Comparison of ENCODE assay signal across 10 cellular contexts in genomic region chr10:103231047-103231551, GRCh38. TPM values are rescaled to one million over a fixed set of nuclear protein-coding genes. Genes with fewer than 3 reads are reported as not detected.
A peak's percentile ranks its signal among the peaks of the same experiment; 100 is the strongest.
DNase-seq lines count a peak whose midpoint lies in the region; ATAC-seq and TF ChIP-seq lines count a peak whose summit lies in the region.
"Had no signal": no experiment of that assay in that cellular context is flagged by ENCODE, and none has a peak within 500 bp of the region (broad histone marks: within the 10 kb centered on the region; RNA-seq: fewer than 3 reads in every experiment).

No MANE protein-coding gene starts in this region.

- no peaks in the 10 kb centered on the region for H3K27me3 ChIP-seq in rectal smooth muscle tissue (ENCODE audit: control insufficient read depth, insufficient read depth, low read length)
- H3K27me3 ChIP-seq: uterus had no signal

- ATAC-seq in left cardiac atrium (peak; percentile 53 to 74), GM18873 (IDR thresholded peaks at IDR 0.05; ENCODE audit: low FRiP score, unreplicated experiment) (no peak), HG02759 (IDR thresholded peaks at IDR 0.05; ENCODE audit: unreplicated experiment) (no peak)

- TF ChIP-seq CTCF in WI38 (IDR thresholded peaks at IDR 0.05; ENCODE audit: low read depth, low read length) = no peak

- H3K4me3 ChIP-seq in WI38 (ENCODE audit: low read depth, low read length) (peak overlapping the region; percentile 16; the same call in 1 of the 2 replicates), rectal smooth muscle tissue (ENCODE audit: low read length) (peak overlapping the region; percentile 25)
- H3K4me3 ChIP-seq: uterus had no signal

- intact Hi-C loops in left cardiac atrium (cut with DNase I) = no loop called here

- H3K27ac ChIP-seq in rectal smooth muscle tissue (ENCODE audit: low read depth, low read length) = no peak overlapping the region

- H3K36me3 ChIP-seq in rectal smooth muscle tissue (ENCODE audit: control insufficient read depth, insufficient read depth, low read length) = no peaks in the 10 kb centered on the region
- H3K36me3 ChIP-seq: uterus had no signal

- peaks cover 4% of the 10 kb centered on the region for H3K4me1 ChIP-seq in rectal smooth muscle tissue (ENCODE audit: control insufficient read depth, insufficient read depth, low read length)
- H3K4me1 ChIP-seq: uterus had no signal

- DNase-seq in GM03348 (ENCODE audit: low spot score) = peak; percentile 81
- DNase-seq in left cardiac atrium = peak; percentile 29
- no peak for DNase-seq in pons (ENCODE audit: low spot score)
- no peak for DNase-seq in NCI-H446 (lab: John Stamatoyannopoulos, UW)
- DNase-seq: uterus had no signal

- no peak overlapping the region for H3K9ac ChIP-seq in rectal smooth muscle tissue (ENCODE audit: low read length)

RNA-seq across cellular contexts. Expression of gene RPEL1, which starts 14.6 kb away (rescaled TPM):
- not detected for total RNA-seq in left cardiac atrium
- total RNA-seq: liver had no signal

RNA-seq across cellular contexts. Expression of gene NT5C2, which starts 38.0 kb away (rescaled TPM):
- total RNA-seq in left cardiac atrium = 10 to 100 TPM; 38.9 to 45.0 TPM

RNA-seq across cellular contexts. Expression of gene INA, which starts 45.8 kb away (rescaled TPM):
- not detected for total RNA-seq in left cardiac atrium
- total RNA-seq: liver had no signal

Comparison
In these comparisons a context has a peak if more than half of its experiments do, and no peak if none do; other contexts are left out.
1. DNase-seq: peak in GM03348 (single experiment) and left cardiac atrium (single experiment); none in pons (single experiment) and NCI-H446 (0 of 2).
2. ATAC-seq: peak in left cardiac atrium (2 of 2); none in GM18873 (single experiment) and HG02759 (single experiment).